ENCODE assay signal across 1 cellular context in the genomic region with DNA sequence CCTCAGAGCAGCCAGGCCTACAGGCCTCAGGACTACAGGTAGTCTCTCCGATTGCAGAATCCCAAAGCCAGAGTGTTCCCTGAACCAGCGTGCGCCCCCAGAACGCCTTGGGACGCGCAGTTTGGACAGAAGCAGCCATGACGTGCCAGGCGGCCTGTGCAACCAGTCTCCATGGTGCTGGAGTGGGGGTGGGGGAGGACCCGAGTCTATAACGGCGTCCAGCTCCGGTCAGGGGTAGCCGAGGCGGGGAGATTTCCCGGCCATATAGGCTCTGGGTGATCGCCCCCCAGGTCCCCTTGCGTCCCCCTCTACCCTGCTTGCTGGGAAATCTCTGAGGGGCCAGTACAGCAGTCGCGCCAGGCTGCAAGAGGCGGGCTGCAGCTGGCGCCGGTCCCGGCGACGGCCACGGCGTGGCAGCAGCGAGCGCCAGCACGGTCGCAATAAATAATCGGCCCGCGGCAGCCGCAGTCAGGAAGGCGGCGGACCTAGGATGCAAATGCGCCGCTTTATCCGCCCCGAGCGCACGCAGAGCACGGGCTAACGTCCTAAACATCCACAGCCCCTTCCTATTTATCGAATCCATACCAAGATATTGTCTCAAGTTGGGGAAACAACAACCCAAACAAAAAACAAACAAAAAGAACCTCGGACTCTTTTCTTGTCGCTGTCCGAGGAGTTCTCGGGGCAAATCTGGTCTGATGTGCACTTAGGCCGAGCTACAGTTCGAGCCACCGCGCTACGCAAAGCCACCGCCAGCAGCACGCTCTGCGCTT.
A peak's percentile ranks its signal among the peaks of the same experiment; 100 is the strongest.
TF ChIP-seq lines count a peak whose summit lies in the region.

No MANE protein-coding gene starts in this region.

TF ChIP-seq in HepG2, 621 proteins besides CTCF, POLR2A, EP300 and RAD21 (continued from another document and continues in another):
- TF ChIP-seq, protein P1, sequence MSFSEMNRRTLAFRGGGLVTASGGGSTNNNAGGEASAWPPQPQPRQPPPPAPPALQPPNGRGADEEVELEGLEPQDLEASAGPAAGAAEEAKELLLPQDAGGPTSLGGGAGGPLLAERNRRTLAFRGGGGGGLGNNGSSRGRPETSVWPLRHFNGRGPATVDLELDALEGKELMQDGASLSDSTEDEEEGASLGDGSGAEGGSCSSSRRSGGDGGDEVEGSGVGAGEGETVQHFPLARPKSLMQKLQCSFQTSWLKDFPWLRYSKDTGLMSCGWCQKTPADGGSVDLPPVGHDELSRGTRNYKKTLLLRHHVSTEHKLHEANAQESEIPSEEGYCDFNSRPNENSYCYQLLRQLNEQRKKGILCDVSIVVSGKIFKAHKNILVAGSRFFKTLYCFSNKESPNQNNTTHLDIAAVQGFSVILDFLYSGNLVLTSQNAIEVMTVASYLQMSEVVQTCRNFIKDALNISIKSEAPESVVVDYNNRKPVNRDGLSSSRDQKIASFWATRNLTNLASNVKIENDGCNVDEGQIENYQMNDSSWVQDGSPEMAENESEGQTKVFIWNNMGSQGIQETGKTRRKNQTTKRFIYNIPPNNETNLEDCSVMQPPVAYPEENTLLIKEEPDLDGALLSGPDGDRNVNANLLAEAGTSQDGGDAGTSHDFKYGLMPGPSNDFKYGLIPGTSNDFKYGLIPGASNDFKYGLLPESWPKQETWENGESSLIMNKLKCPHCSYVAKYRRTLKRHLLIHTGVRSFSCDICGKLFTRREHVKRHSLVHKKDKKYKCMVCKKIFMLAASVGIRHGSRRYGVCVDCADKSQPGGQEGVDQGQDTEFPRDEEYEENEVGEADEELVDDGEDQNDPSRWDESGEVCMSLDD (CRISPR knock-in tag; IDR thresholded peaks at IDR 0.05; ENCODE audit: borderline replicate concordance) = no peak
- TF ChIP-seq ZKSCAN8 (CRISPR knock-in tag; IDR thresholded peaks at IDR 0.05; ENCODE audit: borderline replicate concordance) (no peak), ZNF224 (CRISPR knock-in tag; IDR thresholded peaks at IDR 0.05) (0 out of 2 replicates have a peak, but pooled peaks have one; percentile 34), ZNF816 (CRISPR knock-in tag; IDR thresholded peaks at IDR 0.05; ENCODE audit: borderline replicate concordance) (no peak), KAT8 (CRISPR knock-in tag; IDR thresholded peaks at IDR 0.05) (0 out of 2 replicates have a peak, but pooled peaks have one; percentile 22), ZNF296 (CRISPR knock-in tag; conservative IDR thresholded peaks at IDR 0.05) (peak; percentile 83; the same call in 1 of the 2 replicates), CENPT (CRISPR knock-in tag; IDR thresholded peaks at IDR 0.05; ENCODE audit: low read depth) (no peak), ZNF879 (CRISPR knock-in tag; IDR thresholded peaks at IDR 0.05) (peak; percentile 74; the same call in 1 of the 2 replicates), ZC3H13 (CRISPR knock-in tag; IDR thresholded peaks at IDR 0.05) (no peak), HNRNPUL1 (IDR thresholded peaks at IDR 0.05; ENCODE audit: low read depth, low read length) (no peak), SRSF9 (IDR thresholded peaks at IDR 0.05; ENCODE audit: borderline replicate concordance, insufficient read depth, low read depth, low read length, poor library complexity, severe bottlenecking) (no peak), ZNF605 (CRISPR knock-in tag; IDR thresholded peaks at IDR 0.05) (no peak), ZNF326 (CRISPR knock-in tag; IDR thresholded peaks at IDR 0.05; ENCODE audit: borderline replicate concordance) (no peak), ZNF253 (CRISPR knock-in tag; IDR thresholded peaks at IDR 0.05; ENCODE audit: borderline replicate concordance) (no peak), SMAD3 (CRISPR knock-in tag; IDR thresholded peaks at IDR 0.05) (no peak), SRSF4 (IDR thresholded peaks at IDR 0.05; ENCODE audit: low read depth, low read length, poor library complexity, severe bottlenecking) (no peak), THAP11 (CRISPR knock-in tag; IDR thresholded peaks at IDR 0.05) (peak; percentile 25; the same call in 1 of the 2 replicates), ZMYM4 (CRISPR knock-in tag; IDR thresholded peaks at IDR 0.05) (peak; percentile 53; the same call in 1 of the 2 replicates), IRX3 (CRISPR knock-in tag; IDR thresholded peaks at IDR 0.05; ENCODE audit: borderline replicate concordance, low read depth) (no peak), ZNF333 (CRISPR knock-in tag; IDR thresholded peaks at IDR 0.05; ENCODE audit: borderline replicate concordance) (no peak), HES4 (CRISPR knock-in tag; IDR thresholded peaks at IDR 0.05; ENCODE audit: borderline replicate concordance) (no peak), RARG (CRISPR knock-in tag; IDR thresholded peaks at IDR 0.05; ENCODE audit: low read depth) (no peak), CBFB (CRISPR knock-in tag; IDR thresholded peaks at IDR 0.05) (no peak), ZNF335 (CRISPR knock-in tag; IDR thresholded peaks at IDR 0.05) (no peak), ZNF121 (CRISPR knock-in tag; IDR thresholded peaks at IDR 0.05) (no peak), ZNF792 (CRISPR knock-in tag; IDR thresholded peaks at IDR 0.05) (no peak), SP2 (CRISPR knock-in tag; IDR thresholded peaks at IDR 0.05) (no peak), ZSCAN12 (CRISPR knock-in tag; IDR thresholded peaks at IDR 0.05) (no peak), NR2F1 (CRISPR knock-in tag; IDR thresholded peaks at IDR 0.05) (no peak), ZFP1 (CRISPR knock-in tag; IDR thresholded peaks at IDR 0.05) (no peak), KDM6A (CRISPR knock-in tag; IDR thresholded peaks at IDR 0.05; ENCODE audit: low read depth) (no peak), ZNF136 (CRISPR knock-in tag; IDR thresholded peaks at IDR 0.05; ENCODE audit: low read depth) (0 out of 2 replicates have a peak, but pooled peaks have one; percentile 60), ZNF232 (CRISPR knock-in tag; IDR thresholded peaks at IDR 0.05; ENCODE audit: borderline replicate concordance) (no peak), ZNF703 (CRISPR knock-in tag; IDR thresholded peaks at IDR 0.05; ENCODE audit: borderline replicate concordance) (no peak; the same call in 1 of the 2 replicates), KLF6 (CRISPR knock-in tag; IDR thresholded peaks at IDR 0.05) (0 out of 2 replicates have a peak, but pooled peaks have one; percentile 18), NFYB (CRISPR knock-in tag; IDR thresholded peaks at IDR 0.05) (no peak), RAD51 (IDR thresholded peaks at IDR 0.05; ENCODE audit: borderline replicate concordance) (no peak), MZF1 (CRISPR knock-in tag; IDR thresholded peaks at IDR 0.05; ENCODE audit: borderline replicate concordance) (no peak), ZNF562 (CRISPR knock-in tag; IDR thresholded peaks at IDR 0.05; ENCODE audit: borderline replicate concordance) (no peak), ZFP62 (CRISPR knock-in tag; IDR thresholded peaks at IDR 0.05) (no peak), ZBTB7A (CRISPR knock-in tag; IDR thresholded peaks at IDR 0.05) (no peak)
- TF ChIP-seq, protein P2, sequence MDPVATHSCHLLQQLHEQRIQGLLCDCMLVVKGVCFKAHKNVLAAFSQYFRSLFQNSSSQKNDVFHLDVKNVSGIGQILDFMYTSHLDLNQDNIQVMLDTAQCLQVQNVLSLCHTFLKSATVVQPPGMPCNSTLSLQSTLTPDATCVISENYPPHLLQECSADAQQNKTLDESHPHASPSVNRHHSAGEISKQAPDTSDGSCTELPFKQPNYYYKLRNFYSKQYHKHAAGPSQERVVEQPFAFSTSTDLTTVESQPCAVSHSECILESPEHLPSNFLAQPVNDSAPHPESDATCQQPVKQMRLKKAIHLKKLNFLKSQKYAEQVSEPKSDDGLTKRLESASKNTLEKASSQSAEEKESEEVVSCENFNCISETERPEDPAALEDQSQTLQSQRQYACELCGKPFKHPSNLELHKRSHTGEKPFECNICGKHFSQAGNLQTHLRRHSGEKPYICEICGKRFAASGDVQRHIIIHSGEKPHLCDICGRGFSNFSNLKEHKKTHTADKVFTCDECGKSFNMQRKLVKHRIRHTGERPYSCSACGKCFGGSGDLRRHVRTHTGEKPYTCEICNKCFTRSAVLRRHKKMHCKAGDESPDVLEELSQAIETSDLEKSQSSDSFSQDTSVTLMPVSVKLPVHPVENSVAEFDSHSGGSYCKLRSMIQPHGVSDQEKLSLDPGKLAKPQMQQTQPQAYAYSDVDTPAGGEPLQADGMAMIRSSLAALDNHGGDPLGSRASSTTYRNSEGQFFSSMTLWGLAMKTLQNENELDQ (CRISPR knock-in tag; IDR thresholded peaks at IDR 0.05; ENCODE audit: borderline replicate concordance) = no peak
- TF ChIP-seq, protein P3, sequence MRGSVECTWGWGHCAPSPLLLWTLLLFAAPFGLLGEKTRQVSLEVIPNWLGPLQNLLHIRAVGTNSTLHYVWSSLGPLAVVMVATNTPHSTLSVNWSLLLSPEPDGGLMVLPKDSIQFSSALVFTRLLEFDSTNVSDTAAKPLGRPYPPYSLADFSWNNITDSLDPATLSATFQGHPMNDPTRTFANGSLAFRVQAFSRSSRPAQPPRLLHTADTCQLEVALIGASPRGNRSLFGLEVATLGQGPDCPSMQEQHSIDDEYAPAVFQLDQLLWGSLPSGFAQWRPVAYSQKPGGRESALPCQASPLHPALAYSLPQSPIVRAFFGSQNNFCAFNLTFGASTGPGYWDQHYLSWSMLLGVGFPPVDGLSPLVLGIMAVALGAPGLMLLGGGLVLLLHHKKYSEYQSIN (CRISPR knock-in tag; IDR thresholded peaks at IDR 0.05; ENCODE audit: borderline replicate concordance) = no peak
- TF ChIP-seq, protein P4, sequence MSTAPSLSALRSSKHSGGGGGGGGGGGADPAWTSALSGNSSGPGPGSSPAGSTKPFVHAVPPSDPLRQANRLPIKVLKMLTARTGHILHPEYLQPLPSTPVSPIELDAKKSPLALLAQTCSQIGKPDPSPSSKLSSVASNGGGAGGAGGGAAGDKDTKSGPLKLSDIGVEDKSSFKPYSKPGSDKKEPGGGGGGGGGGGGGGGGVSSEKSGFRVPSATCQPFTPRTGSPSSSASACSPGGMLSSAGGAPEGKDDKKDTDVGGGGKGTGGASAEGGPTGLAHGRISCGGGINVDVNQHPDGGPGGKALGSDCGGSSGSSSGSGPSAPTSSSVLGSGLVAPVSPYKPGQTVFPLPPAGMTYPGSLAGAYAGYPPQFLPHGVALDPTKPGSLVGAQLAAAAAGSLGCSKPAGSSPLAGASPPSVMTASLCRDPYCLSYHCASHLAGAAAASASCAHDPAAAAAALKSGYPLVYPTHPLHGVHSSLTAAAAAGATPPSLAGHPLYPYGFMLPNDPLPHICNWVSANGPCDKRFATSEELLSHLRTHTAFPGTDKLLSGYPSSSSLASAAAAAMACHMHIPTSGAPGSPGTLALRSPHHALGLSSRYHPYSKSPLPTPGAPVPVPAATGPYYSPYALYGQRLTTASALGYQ (CRISPR knock-in tag; IDR thresholded peaks at IDR 0.05) = no peak
- TF ChIP-seq, protein P5, sequence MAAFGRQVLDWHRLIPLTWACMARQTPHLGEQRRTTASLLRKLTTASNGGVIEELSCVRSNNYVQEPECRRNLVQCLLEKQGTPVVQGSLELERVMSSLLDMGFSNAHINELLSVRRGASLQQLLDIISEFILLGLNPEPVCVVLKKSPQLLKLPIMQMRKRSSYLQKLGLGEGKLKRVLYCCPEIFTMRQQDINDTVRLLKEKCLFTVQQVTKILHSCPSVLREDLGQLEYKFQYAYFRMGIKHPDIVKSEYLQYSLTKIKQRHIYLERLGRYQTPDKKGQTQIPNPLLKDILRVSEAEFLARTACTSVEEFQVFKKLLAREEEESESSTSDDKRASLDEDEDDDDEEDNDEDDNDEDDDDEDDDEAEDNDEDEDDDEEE (CRISPR knock-in tag; IDR thresholded peaks at IDR 0.05) = peak; percentile 37; the same call in 1 of the 2 replicates
- TF ChIP-seq, protein P6, sequence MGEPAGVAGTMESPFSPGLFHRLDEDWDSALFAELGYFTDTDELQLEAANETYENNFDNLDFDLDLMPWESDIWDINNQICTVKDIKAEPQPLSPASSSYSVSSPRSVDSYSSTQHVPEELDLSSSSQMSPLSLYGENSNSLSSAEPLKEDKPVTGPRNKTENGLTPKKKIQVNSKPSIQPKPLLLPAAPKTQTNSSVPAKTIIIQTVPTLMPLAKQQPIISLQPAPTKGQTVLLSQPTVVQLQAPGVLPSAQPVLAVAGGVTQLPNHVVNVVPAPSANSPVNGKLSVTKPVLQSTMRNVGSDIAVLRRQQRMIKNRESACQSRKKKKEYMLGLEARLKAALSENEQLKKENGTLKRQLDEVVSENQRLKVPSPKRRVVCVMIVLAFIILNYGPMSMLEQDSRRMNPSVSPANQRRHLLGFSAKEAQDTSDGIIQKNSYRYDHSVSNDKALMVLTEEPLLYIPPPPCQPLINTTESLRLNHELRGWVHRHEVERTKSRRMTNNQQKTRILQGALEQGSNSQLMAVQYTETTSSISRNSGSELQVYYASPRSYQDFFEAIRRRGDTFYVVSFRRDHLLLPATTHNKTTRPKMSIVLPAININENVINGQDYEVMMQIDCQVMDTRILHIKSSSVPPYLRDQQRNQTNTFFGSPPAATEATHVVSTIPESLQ (CRISPR knock-in tag; conservative IDR thresholded peaks at IDR 0.05) = no peak
- TF ChIP-seq, protein P7, sequence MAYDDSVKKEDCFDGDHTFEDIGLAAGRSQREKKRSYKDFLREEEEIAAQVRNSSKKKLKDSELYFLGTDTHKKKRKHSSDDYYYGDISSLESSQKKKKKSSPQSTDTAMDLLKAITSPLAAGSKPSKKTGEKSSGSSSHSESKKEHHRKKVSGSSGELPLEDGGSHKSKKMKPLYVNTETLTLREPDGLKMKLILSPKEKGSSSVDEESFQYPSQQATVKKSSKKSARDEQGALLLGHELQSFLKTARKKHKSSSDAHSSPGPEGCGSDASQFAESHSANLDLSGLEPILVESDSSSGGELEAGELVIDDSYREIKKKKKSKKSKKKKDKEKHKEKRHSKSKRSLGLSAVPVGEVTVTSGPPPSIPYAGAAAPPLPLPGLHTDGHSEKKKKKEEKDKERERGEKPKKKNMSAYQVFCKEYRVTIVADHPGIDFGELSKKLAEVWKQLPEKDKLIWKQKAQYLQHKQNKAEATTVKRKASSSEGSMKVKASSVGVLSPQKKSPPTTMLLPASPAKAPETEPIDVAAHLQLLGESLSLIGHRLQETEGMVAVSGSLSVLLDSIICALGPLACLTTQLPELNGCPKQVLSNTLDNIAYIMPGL (CRISPR knock-in tag; IDR thresholded peaks at IDR 0.05; ENCODE audit: borderline replicate concordance in 1 of 2, low read depth in 1 of 2) = peak; percentile 85 to 93
- TF ChIP-seq, protein P8, sequence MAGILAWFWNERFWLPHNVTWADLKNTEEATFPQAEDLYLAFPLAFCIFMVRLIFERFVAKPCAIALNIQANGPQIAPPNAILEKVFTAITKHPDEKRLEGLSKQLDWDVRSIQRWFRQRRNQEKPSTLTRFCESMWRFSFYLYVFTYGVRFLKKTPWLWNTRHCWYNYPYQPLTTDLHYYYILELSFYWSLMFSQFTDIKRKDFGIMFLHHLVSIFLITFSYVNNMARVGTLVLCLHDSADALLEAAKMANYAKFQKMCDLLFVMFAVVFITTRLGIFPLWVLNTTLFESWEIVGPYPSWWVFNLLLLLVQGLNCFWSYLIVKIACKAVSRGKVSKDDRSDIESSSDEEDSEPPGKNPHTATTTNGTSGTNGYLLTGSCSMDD (CRISPR knock-in tag; IDR thresholded peaks at IDR 0.05) = no peak
- TF ChIP-seq, protein P9, sequence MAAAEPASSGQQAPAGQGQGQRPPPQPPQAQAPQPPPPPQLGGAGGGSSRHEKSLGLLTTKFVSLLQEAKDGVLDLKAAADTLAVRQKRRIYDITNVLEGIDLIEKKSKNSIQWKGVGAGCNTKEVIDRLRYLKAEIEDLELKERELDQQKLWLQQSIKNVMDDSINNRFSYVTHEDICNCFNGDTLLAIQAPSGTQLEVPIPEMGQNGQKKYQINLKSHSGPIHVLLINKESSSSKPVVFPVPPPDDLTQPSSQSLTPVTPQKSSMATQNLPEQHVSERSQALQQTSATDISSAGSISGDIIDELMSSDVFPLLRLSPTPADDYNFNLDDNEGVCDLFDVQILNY (CRISPR knock-in tag; conservative IDR thresholded peaks at IDR 0.05) = no peak
